ENCODE assay signal across 9 cellular contexts in genomic region chr3:114319453-114319852, GRCh38. TPM values are rescaled to one million over a fixed set of nuclear protein-coding genes. Genes with fewer than 3 reads are reported as not detected.
A peak's percentile ranks its signal among the peaks of the same experiment; 100 is the strongest.
DNase-seq lines count a peak whose midpoint lies in the region; ATAC-seq and TF ChIP-seq lines count a peak whose summit lies in the region.
"Had no signal": no experiment of that assay in that cellular context is flagged by ENCODE, and none has a peak within 500 bp of the region (broad histone marks: within the 10 kb centered on the region; RNA-seq: fewer than 3 reads in every experiment).

No MANE protein-coding gene starts in this region.

- ATAC-seq in lower lobe of right lung = peak; percentile 11 to 25
- no peak for ATAC-seq in natural killer cell treated with Interleukin-12 subunit alpha and Interleukin-12 subunit beta and Interleukin-15 and Interleukin-18, amount 100 ng/mL, for 72 hours
- ATAC-seq in HG02798 (IDR thresholded peaks at IDR 0.05; ENCODE audit: poor library complexity, unreplicated experiment) = no peak

- H3K4me3 ChIP-seq in adipocyte (ENCODE audit: low read length) (no peak overlapping the region), lower lobe of right lung (no peak overlapping the region), prostate gland (no peak overlapping the region)

- no peak for TF ChIP-seq POLR2A in prostate gland (IDR thresholded peaks at IDR 0.05)

- no peaks in the 10 kb centered on the region for H3K27me3 ChIP-seq in adipocyte (replicated peaks; ENCODE audit: control insufficient read depth, insufficient read depth, low read length)
- H3K27me3 ChIP-seq in lower lobe of right lung (ENCODE audit: low read depth) = no peaks in the 10 kb centered on the region
- H3K27me3 ChIP-seq in prostate gland (replicated peaks; ENCODE audit: insufficient read depth) = no peaks in the 10 kb centered on the region

- no peaks in the 10 kb centered on the region for H3K36me3 Mint-ChIP-seq in natural killer cell treated with Interleukin-12 subunit alpha and Interleukin-12 subunit beta and Interleukin-15 and Interleukin-18, amount 100 ng/mL, for 72 hours

- TF ChIP-seq CTCF in lower lobe of right lung (IDR thresholded peaks at IDR 0.05) (no peak), prostate gland (IDR thresholded peaks at IDR 0.05) (no peak)

- H3K9me3 ChIP-seq in adipocyte (ENCODE audit: control insufficient read depth, low read length) = no peaks in the 10 kb centered on the region
- H3K9me3 ChIP-seq in lower lobe of right lung = no peaks in the 10 kb centered on the region
- no peaks in the 10 kb centered on the region for H3K9me3 ChIP-seq in prostate gland

- H3K36me3 ChIP-seq in adipocyte (ENCODE audit: control insufficient read depth, insufficient read depth, low read length, severe bottlenecking) (peaks cover 26% of the 10 kb centered on the region), lower lobe of right lung (no peaks in the 10 kb centered on the region), prostate gland (no peaks in the 10 kb centered on the region)

- H3K27me3 Mint-ChIP-seq in natural killer cell treated with Interleukin-12 subunit alpha and Interleukin-12 subunit beta and Interleukin-15 and Interleukin-18, amount 100 ng/mL, for 72 hours = no peaks in the 10 kb centered on the region

- H3K4me3 Mint-ChIP-seq in natural killer cell treated with Interleukin-12 subunit alpha and Interleukin-12 subunit beta and Interleukin-15 and Interleukin-18, amount 100 ng/mL, for 72 hours = no peak overlapping the region

- H3K9ac ChIP-seq in adipocyte (ENCODE audit: low read length) = no peak overlapping the region

- intact Hi-C loops in lower lobe of right lung (cut with DNase I) (no loop called here), prostate gland (cut with DNase I) (no loop called here)

- H3K27ac Mint-ChIP-seq in natural killer cell treated with Interleukin-12 subunit alpha and Interleukin-12 subunit beta and Interleukin-15 and Interleukin-18, amount 100 ng/mL, for 72 hours = no peak overlapping the region

- no peaks in the 10 kb centered on the region for H3K9me3 Mint-ChIP-seq in natural killer cell treated with Interleukin-12 subunit alpha and Interleukin-12 subunit beta and Interleukin-15 and Interleukin-18, amount 100 ng/mL, for 72 hours

- H3K4me1 ChIP-seq in adipocyte (ENCODE audit: control insufficient read depth, insufficient read depth, low read length) = peaks cover 4% of the 10 kb centered on the region
- H3K4me1 ChIP-seq in lower lobe of right lung = no peaks in the 10 kb centered on the region
- H3K4me1 ChIP-seq in prostate gland (replicated peaks) = no peaks in the 10 kb centered on the region

- DNase-seq in ELR (ENCODE audit: low read depth) = peak; percentile 52
- peak; percentile 76 for DNase-seq in NCI-H146 (lab: John Stamatoyannopoulos, UW)
- DNase-seq in adipocyte (ENCODE audit: low read depth) = peak; percentile 35
- DNase-seq in lower lobe of right lung = no peak
- DNase-seq in natural killer cell treated with Interleukin-12 subunit alpha and Interleukin-12 subunit beta and Interleukin-15 and Interleukin-18, amount 100 ng/mL, for 72 hours (ENCODE audit: low spot score) = no peak
- DNase-seq in pons (ENCODE audit: low spot score) = no peak
- DNase-seq in prostate gland (ENCODE audit: low spot score) = no peak
- DNase-seq: stimulated activated CD4-positive, alpha-beta T cell treated with anti-CD3 and anti-CD28 coated beads, Interleukin-12 subunit alpha, Interleukin-12 subunit beta, amount 100 ng/mL, for 4 hours had no signal

- H3K27ac ChIP-seq in lower lobe of right lung (no peak overlapping the region), prostate gland (no peak overlapping the region)

- H3K4me1 Mint-ChIP-seq in natural killer cell treated with Interleukin-12 subunit alpha and Interleukin-12 subunit beta and Interleukin-15 and Interleukin-18, amount 100 ng/mL, for 72 hours (ENCODE audit: low read depth in 2 of 2) = peaks cover 59 to 64% of the 10 kb centered on the region in 2 donors

- WGBS in prostate gland = 58% methylated on average over 4 of the region's 4 CpGs

RNA-seq across cellular contexts. Expression of gene TIGIT, which starts 25.6 kb away (rescaled TPM):
- total RNA-seq in lower lobe of right lung (1.7 TPM), prostate gland (under 1 TPM in 1 of 2 donors, not detected in 1; 0.40 TPM)
- total RNA-seq in natural killer cell treated with Interleukin-12 subunit alpha and Interleukin-12 subunit beta and Interleukin-15 and Interleukin-18, amount 100 ng/mL, for 72 hours = 10 to 100 TPM; 13.7 to 15.7 TPM

Comparison
In these comparisons a context has a peak if more than half of its experiments do, and no peak if none do; other contexts are left out.
1. DNase-seq: peak in ELR (single experiment), NCI-H146 (single experiment) and adipocyte (single experiment); none in lower lobe of right lung (single experiment), natural killer cell treated with Interleukin-12 subunit alpha and Interleukin-12 subunit beta and Interleukin-15 and Interleukin-18, amount 100 ng/mL, for 72 hours (single experiment), pons (single experiment) and prostate gland (single experiment).
2. ATAC-seq: peak in lower lobe of right lung (2 of 2); none in natural killer cell treated with Interleukin-12 subunit alpha and Interleukin-12 subunit beta and Interleukin-15 and Interleukin-18, amount 100 ng/mL, for 72 hours (0 of 2) and HG02798 (single experiment).